Comparison of ENCODE assay signal across 18 cellular contexts in the genomic region with DNA sequence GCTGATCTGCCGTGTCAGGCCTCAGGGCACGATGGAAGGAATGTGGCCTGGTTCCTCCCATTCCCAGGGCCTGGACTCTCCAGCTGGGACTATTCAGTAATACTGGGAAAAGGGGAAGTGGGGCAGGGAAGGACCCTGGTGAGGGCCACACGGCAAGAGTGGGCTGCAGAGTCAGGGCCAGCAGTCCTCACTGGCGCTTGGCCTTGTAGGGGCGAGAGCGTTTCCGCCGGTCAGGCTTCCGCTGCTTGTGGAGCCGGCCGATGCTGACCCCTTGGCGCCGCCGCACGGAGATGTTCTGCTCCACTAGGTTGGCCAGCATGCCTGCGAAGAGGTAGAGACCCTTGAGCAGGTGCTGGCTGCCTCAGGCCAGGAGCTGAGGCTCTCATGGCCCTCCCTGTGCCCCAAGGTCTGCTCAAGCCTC. TPM values are rescaled to one million over a fixed set of nuclear protein-coding genes. Genes with fewer than 3 reads are reported as not detected.
A peak's percentile ranks its signal among the peaks of the same experiment; 100 is the strongest.
DNase-seq lines count a peak whose midpoint lies in the region; ATAC-seq and TF ChIP-seq lines count a peak whose summit lies in the region.
"Had no signal": no experiment of that assay in that cellular context is flagged by ENCODE, and none has a peak within 500 bp of the region (broad histone marks: within the 10 kb centered on the region; RNA-seq: fewer than 3 reads in every experiment).

No MANE protein-coding gene starts in this region.

- TF ChIP-seq CTCF in heart right ventricle (IDR thresholded peaks at IDR 0.05) (no peak), lower lobe of right lung (IDR thresholded peaks at IDR 0.05) (no peak), prostate gland (IDR thresholded peaks at IDR 0.05) (no peak)

- TF ChIP-seq POLR2A in prostate gland (IDR thresholded peaks at IDR 0.05): no peak

- H3K4me3 Mint-ChIP-seq in activated CD4-positive, alpha-beta T cell treated with anti-CD3 and anti-CD28 coated beads for 36 hours: no peak overlapping the region
- H3K4me3 Mint-ChIP-seq: GM23338 had no signal

- H3K36me3 ChIP-seq in heart right ventricle (peaks cover 0 to 92% (median 50%) of the 10 kb centered on the region in 9 donors), lower lobe of right lung (peaks cover 91% of the 10 kb centered on the region), aorta (ENCODE audit: control insufficient read depth in 1 of 2, insufficient read depth in 2 of 2, low read length in 1 of 2) (no peaks in the 10 kb centered on the region), prostate gland (peaks cover 19 to 20% of the 10 kb centered on the region in 2 donors)

- no peaks in the 10 kb centered on the region for H3K9me3 ChIP-seq in heart right ventricle
- H3K9me3 ChIP-seq in lower lobe of right lung: no peaks in the 10 kb centered on the region
- no peaks in the 10 kb centered on the region for H3K9me3 ChIP-seq in aorta (ENCODE audit: control insufficient read depth, low read length)
- no peaks in the 10 kb centered on the region for H3K9me3 ChIP-seq in prostate gland
- H3K9me3 ChIP-seq: BLaER1 had no signal

- peak; percentile 3 for DNase-seq in activated CD4-positive, alpha-beta T cell treated with anti-CD3 and anti-CD28 coated beads for 36 hours
- DNase-seq in activated CD4-positive, alpha-beta T cell treated with anti-CD3 and anti-CD28 coated beads, Interleukin-2, amount 50 U/mL, for 4 hours: no peak
- peak; percentile 23 for DNase-seq in left ventricle myocardium superior
- no peak for DNase-seq in heart right ventricle
- DNase-seq in lower lobe of right lung: peak; percentile 36
- DNase-seq in aorta: peak; percentile 46 to 74
- DNase-seq in stimulated activated CD4-positive, alpha-beta T cell treated with anti-CD3 and anti-CD28 coated beads, Interleukin-12 subunit alpha, Interleukin-12 subunit beta, amount 100 ng/mL, for 4 hours: no peak
- DNase-seq in prostate gland (ENCODE audit: low spot score): no peak
- DNase-seq: EL, KBM-7, NCI-H1048, NCI-H1694, NCI-H446, PC-9, SHP77 had no signal

- H3K27ac Mint-ChIP-seq in activated CD4-positive, alpha-beta T cell treated with anti-CD3 and anti-CD28 coated beads for 36 hours: no peak overlapping the region
- H3K27ac Mint-ChIP-seq: GM23338 had no signal

- no peaks in the 10 kb centered on the region for H3K27me3 Mint-ChIP-seq in activated CD4-positive, alpha-beta T cell treated with anti-CD3 and anti-CD28 coated beads for 36 hours

- CTCF ChIA-PET in activated CD4-positive, alpha-beta T cell treated with anti-CD3 and anti-CD28 coated beads for 36 hours (lab: Charles Lee): no interaction called here

- no peak for ATAC-seq in activated CD4-positive, alpha-beta T cell treated with anti-CD3 and anti-CD28 coated beads for 36 hours
- ATAC-seq in left ventricle myocardium superior: no peak
- no peak for ATAC-seq in heart right ventricle
- no peak for ATAC-seq in lower lobe of right lung
- ATAC-seq in aorta (ENCODE audit: low FRiP score): no peak
- ATAC-seq: GM23338 had no signal

- H3K27me3 ChIP-seq in heart right ventricle (no peaks in the 10 kb centered on the region), lower lobe of right lung (ENCODE audit: low read depth) (no peaks in the 10 kb centered on the region), aorta (ENCODE audit: control insufficient read depth in 1 of 2, insufficient read depth in 2 of 2, low read length in 1 of 2) (no peaks in the 10 kb centered on the region), prostate gland (replicated peaks; ENCODE audit: insufficient read depth) (no peaks in the 10 kb centered on the region)
- H3K27me3 ChIP-seq: BLaER1 had no signal

- H3K4me1 Mint-ChIP-seq in activated CD4-positive, alpha-beta T cell treated with anti-CD3 and anti-CD28 coated beads for 36 hours: peaks cover 2% of the 10 kb centered on the region
- H3K4me1 Mint-ChIP-seq: GM23338 had no signal

- intact Hi-C loops in activated CD4-positive, alpha-beta T cell treated with anti-CD3 and anti-CD28 coated beads for 36 hours (cut with DNase I, micrococcal nuclease): no loop called here
- intact Hi-C loops in left ventricle myocardium superior (cut with micrococcal nuclease) (no loop called here), heart right ventricle (cut with DNase I) (no loop called here), lower lobe of right lung (cut with DNase I) (no loop called here), aorta (cut with DNase I) (no loop called here), prostate gland (cut with DNase I) (no loop called here)

- POLR2A ChIA-PET in activated CD4-positive, alpha-beta T cell treated with anti-CD3 and anti-CD28 coated beads for 36 hours (lab: Charles Lee): interaction anchor here (1.1 kb wide), 1 partner anchor 10 kb away, joined by 7 read pairs; no protein-coding TSS in a partner anchor

- H3K27ac ChIP-seq in heart right ventricle (no peak overlapping the region), lower lobe of right lung (no peak overlapping the region), aorta (ENCODE audit: low read depth in 1 of 2, low read length in 2 of 2) (no peak overlapping the region), prostate gland (no peak overlapping the region)
- H3K27ac ChIP-seq: 22Rv1, BLaER1, PC-9 had no signal

- WGBS in heart right ventricle, 2 donors: 92 to 95% methylated on average over 16 of the region's 16 CpGs
- WGBS in aorta, 2 donors: 90 to 91% methylated on average over 16 of the region's 16 CpGs
- 92% methylated on average over 16 of the region's 16 CpGs for WGBS in prostate gland

- H3K4me1 ChIP-seq in heart right ventricle (peaks cover 0 to 17% (median 9%) of the 10 kb centered on the region in 9 donors), lower lobe of right lung (no peaks in the 10 kb centered on the region), aorta (ENCODE audit: control insufficient read depth in 1 of 2, insufficient read depth in 2 of 2, low read length in 2 of 2) (no peaks in the 10 kb centered on the region), prostate gland (replicated peaks) (peaks cover 3% of the 10 kb centered on the region)
- H3K4me1 ChIP-seq: BLaER1 had no signal

- H3K36me3 Mint-ChIP-seq in activated CD4-positive, alpha-beta T cell treated with anti-CD3 and anti-CD28 coated beads for 36 hours (ENCODE audit: low read depth): peaks cover 28% of the 10 kb centered on the region

- no peaks in the 10 kb centered on the region for H3K9me3 Mint-ChIP-seq in activated CD4-positive, alpha-beta T cell treated with anti-CD3 and anti-CD28 coated beads for 36 hours (ENCODE audit: low read depth)
- H3K9me3 Mint-ChIP-seq: GM23338 had no signal

- H3K4me3 ChIP-seq in heart right ventricle (no peak overlapping the region), lower lobe of right lung (no peak overlapping the region), aorta (ENCODE audit: low read length in 2 of 2) (no peak overlapping the region), prostate gland (no peak overlapping the region)
- H3K4me3 ChIP-seq: BLaER1, GM23338, PC-9 had no signal

RNA-seq across cellular contexts. Expression of a gene that starts 7.7 kb away (rescaled TPM):
- 10 to 100 TPM; 80.6 to 94.1 TPM for total RNA-seq in activated CD4-positive, alpha-beta T cell treated with anti-CD3 and anti-CD28 coated beads for 36 hours
- total RNA-seq in left ventricle myocardium superior (57.9 TPM), heart right ventricle (10 to 100 TPM; 37.1 to 58.2 (median 46.1) TPM), lower lobe of right lung (61.9 TPM), aorta (10 to 100 TPM; 62.7 to 74.4 TPM), prostate gland (100 to 1,000 TPM in 1 of 2 donors, 10 to 100 TPM in 1; 70.1 to 107 TPM)
- polyA plus RNA-seq in heart right ventricle (10 to 100 TPM; 50.6 to 51.6 TPM), aorta (10 to 100 TPM; 29.4 to 99.6 TPM)

RNA-seq across cellular contexts. Expression of a gene that starts 8.3 kb away (rescaled TPM):
- 10 to 100 TPM; 13.9 to 14.1 TPM for total RNA-seq in activated CD4-positive, alpha-beta T cell treated with anti-CD3 and anti-CD28 coated beads for 36 hours
- total RNA-seq in left ventricle myocardium superior (13.1 TPM), heart right ventricle (10 to 100 TPM; 11.5 to 26.3 (median 22.4) TPM), lower lobe of right lung (7.7 TPM), aorta (1 to 10 TPM; 7.7 to 8.0 TPM), prostate gland (100 to 1,000 TPM in 1 of 2 donors, 1 to 10 TPM in 1; 6.4 to 176 TPM)
- polyA plus RNA-seq in heart right ventricle (1 to 10 TPM; 1.9 to 6.0 TPM), aorta (1 to 10 TPM; 7.1 to 8.5 TPM)

RNA-seq across cellular contexts. Expression of a gene that starts 42.8 kb away (rescaled TPM):
- not detected for total RNA-seq in activated CD4-positive, alpha-beta T cell treated with anti-CD3 and anti-CD28 coated beads for 36 hours
- 9.1 TPM for total RNA-seq in left ventricle myocardium superior
- 10 to 100 TPM in 9 of 10 donors, 1 to 10 TPM in 1; 8.3 to 17.8 (median 16.2) TPM for total RNA-seq in heart right ventricle
- 10 to 100 TPM; 12.1 to 13.1 TPM for polyA plus RNA-seq in heart right ventricle
- 23.6 TPM for total RNA-seq in lower lobe of right lung
- 10 to 100 TPM; 12.5 to 23.8 TPM for total RNA-seq in aorta
- under 1 TPM in 1 of 2 donors, not detected in 1; 0.26 TPM for polyA plus RNA-seq in aorta
- 1 to 10 TPM; 3.5 to 7.6 TPM for total RNA-seq in prostate gland

RNA-seq across cellular contexts. Expression of a gene that starts 51.7 kb away (rescaled TPM):
- 1 to 10 TPM; 2.7 to 4.2 TPM for total RNA-seq in activated CD4-positive, alpha-beta T cell treated with anti-CD3 and anti-CD28 coated beads for 36 hours
- total RNA-seq in left ventricle myocardium superior (8,945 TPM), heart right ventricle (1,000 to 10,000 TPM; 6,035 to 9,296 (median 8,226) TPM), lower lobe of right lung (44.0 TPM), aorta (1 to 10 TPM; 2.6 to 4.7 TPM), prostate gland (100 to 1,000 TPM in 1 of 2 donors, 1 to 10 TPM in 1; 2.7 to 109 TPM)
- polyA plus RNA-seq in heart right ventricle (over 10,000 TPM in 1 of 2 donors, 1,000 to 10,000 TPM in 1; 9,937 to 18,066 TPM), aorta (10 to 100 TPM in 1 of 2 donors, 1 to 10 TPM in 1; 3.0 to 20.7 TPM)

RNA-seq across cellular contexts. Expression of a gene that starts 53.3 kb away (rescaled TPM):
- total RNA-seq in activated CD4-positive, alpha-beta T cell treated with anti-CD3 and anti-CD28 coated beads for 36 hours: 10 to 100 TPM; 61.4 to 68.9 TPM
- total RNA-seq in left ventricle myocardium superior (48.3 TPM), heart right ventricle (10 to 100 TPM; 35.3 to 56.3 (median 41.9) TPM), lower lobe of right lung (90.2 TPM), aorta (100 to 1,000 TPM in 1 of 2 donors, 10 to 100 TPM in 1; 80.9 to 157 TPM), prostate gland (100 to 1,000 TPM; 107 to 277 TPM)
- polyA plus RNA-seq in heart right ventricle (10 to 100 TPM; 24.0 to 53.6 TPM), aorta (100 to 1,000 TPM in 1 of 2 donors, 10 to 100 TPM in 1; 13.3 to 122 TPM)

Comparison
In these comparisons a context has a peak if more than half of its experiments do, and no peak if none do; other contexts are left out.
1. DNase-seq: peak in activated CD4-positive, alpha-beta T cell treated with anti-CD3 and anti-CD28 coated beads for 36 hours (single experiment), left ventricle myocardium superior (single experiment), lower lobe of right lung (single experiment) and aorta (2 of 2); none in activated CD4-positive, alpha-beta T cell treated with anti-CD3 and anti-CD28 coated beads, Interleukin-2, amount 50 U/mL, for 4 hours (0 of 2), heart right ventricle (0 of 2), stimulated activated CD4-positive, alpha-beta T cell treated with anti-CD3 and anti-CD28 coated beads, Interleukin-12 subunit alpha, Interleukin-12 subunit beta, amount 100 ng/mL, for 4 hours (single experiment) and prostate gland (single experiment).